1 cellular context compared by ENCODE assay signal in genomic region chr6:114327074-114327473, GRCh38.
TF ChIP-seq lines count a peak whose summit lies in the region.

No MANE protein-coding gene starts in this region.

TF ChIP-seq in GM23338, 12 proteins besides CTCF, POLR2A, EP300 and RAD21 (continued from another document):
- TF ChIP-seq, protein P1, sequence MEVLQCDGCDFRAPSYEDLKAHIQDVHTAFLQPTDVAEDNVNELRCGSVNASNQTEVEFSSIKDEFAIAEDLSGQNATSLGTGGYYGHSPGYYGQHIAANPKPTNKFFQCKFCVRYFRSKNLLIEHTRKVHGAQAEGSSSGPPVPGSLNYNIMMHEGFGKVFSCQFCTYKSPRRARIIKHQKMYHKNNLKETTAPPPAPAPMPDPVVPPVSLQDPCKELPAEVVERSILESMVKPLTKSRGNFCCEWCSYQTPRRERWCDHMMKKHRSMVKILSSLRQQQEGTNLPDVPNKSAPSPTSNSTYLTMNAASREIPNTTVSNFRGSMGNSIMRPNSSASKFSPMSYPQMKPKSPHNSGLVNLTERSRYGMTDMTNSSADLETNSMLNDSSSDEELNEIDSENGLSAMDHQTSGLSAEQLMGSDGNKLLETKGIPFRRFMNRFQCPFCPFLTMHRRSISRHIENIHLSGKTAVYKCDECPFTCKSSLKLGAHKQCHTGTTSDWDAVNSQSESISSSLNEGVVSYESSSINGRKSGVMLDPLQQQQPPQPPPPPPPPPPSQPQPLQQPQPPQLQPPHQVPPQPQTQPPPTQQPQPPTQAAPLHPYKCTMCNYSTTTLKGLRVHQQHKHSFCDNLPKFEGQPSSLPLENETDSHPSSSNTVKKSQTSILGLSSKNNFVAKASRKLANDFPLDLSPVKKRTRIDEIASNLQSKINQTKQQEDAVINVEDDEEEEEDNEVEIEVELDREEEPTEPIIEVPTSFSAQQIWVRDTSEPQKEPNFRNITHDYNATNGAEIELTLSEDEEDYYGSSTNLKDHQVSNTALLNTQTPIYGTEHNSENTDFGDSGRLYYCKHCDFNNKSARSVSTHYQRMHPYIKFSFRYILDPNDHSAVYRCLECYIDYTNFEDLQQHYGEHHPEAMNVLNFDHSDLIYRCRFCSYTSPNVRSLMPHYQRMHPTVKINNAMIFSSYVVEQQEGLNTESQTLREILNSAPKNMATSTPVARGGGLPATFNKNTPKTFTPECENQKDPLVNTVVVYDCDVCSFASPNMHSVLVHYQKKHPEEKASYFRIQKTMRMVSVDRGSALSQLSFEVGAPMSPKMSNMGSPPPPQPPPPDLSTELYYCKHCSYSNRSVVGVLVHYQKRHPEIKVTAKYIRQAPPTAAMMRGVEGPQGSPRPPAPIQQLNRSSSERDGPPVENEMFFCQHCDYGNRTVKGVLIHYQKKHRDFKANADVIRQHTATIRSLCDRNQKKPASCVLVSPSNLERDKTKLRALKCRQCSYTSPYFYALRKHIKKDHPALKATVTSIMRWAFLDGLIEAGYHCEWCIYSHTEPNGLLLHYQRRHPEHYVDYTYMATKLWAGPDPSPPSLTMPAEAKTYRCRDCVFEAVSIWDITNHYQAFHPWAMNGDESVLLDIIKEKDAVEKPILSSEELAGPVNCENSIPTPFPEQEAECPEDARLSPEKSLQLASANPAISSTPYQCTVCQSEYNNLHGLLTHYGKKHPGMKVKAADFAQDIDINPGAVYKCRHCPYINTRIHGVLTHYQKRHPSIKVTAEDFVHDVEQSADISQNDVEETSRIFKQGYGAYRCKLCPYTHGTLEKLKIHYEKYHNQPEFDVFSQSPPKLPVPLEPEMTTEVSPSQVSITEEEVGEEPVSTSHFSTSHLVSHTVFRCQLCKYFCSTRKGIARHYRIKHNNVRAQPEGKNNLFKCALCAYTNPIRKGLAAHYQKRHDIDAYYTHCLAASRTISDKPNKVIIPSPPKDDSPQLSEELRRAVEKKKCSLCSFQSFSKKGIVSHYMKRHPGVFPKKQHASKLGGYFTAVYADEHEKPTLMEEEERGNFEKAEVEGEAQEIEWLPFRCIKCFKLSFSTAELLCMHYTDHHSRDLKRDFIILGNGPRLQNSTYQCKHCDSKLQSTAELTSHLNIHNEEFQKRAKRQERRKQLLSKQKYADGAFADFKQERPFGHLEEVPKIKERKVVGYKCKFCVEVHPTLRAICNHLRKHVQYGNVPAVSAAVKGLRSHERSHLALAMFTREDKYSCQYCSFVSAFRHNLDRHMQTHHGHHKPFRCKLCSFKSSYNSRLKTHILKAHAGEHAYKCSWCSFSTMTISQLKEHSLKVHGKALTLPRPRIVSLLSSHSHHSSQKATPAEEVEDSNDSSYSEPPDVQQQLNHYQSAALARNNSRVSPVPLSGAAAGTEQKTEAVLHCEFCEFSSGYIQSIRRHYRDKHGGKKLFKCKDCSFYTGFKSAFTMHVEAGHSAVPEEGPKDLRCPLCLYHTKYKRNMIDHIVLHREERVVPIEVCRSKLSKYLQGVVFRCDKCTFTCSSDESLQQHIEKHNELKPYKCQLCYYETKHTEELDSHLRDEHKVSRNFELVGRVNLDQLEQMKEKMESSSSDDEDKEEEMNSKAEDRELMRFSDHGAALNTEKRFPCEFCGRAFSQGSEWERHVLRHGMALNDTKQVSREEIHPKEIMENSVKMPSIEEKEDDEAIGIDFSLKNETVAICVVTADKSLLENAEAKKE (CRISPR knock-in tag; IDR thresholded peaks at IDR 0.05), result no peak
- TF ChIP-seq EZH2 (IDR thresholded peaks at IDR 0.05; ENCODE audit: low read depth, unreplicated experiment), result no peak
